ENCODE assay signal across 16 cellular contexts in genomic region chr6:161355731-161356130, GRCh38.
"Had no signal": no experiment of that assay in that cellular context is flagged by ENCODE, and none has a peak within 500 bp of the region (broad histone marks: within the 10 kb centered on the region; RNA-seq: fewer than 3 reads in every experiment).

No MANE protein-coding gene starts in this region.

- H3K9me3 ChIP-seq: pancreas, sigmoid colon, spleen, stomach, testis had no signal

- H3K27me3 Mint-ChIP-seq: activated CD4-positive, alpha-beta T cell treated with anti-CD3 and anti-CD28 coated beads, Interleukin-2, amount 10 ng/mL, durations not matched to agents 7 days and 5 days; activated naive CD8-positive, alpha-beta T cell treated with anti-CD3 and anti-CD28 coated beads, Interleukin-2, amount 10 ng/mL, durations not matched to agents 7 days and 5 days; brain had no signal

- H3K27me3 ChIP-seq: foreskin keratinocyte, neural progenitor cell, pancreas, sigmoid colon, spleen, stomach, testis had no signal

- H3K36me3 ChIP-seq: neural progenitor cell, pancreas, sigmoid colon, spleen had no signal

- H3K4me1 Mint-ChIP-seq: brain had no signal

- H3K36me3 Mint-ChIP-seq: activated naive CD8-positive, alpha-beta T cell treated with anti-CD3 and anti-CD28 coated beads, Interleukin-2, amount 10 ng/mL, durations not matched to agents 7 days and 5 days had no signal

- H3K4me1 ChIP-seq: foreskin keratinocyte, neural progenitor cell, pancreas, sigmoid colon, stomach, testis had no signal

- H2AFZ ChIP-seq: neural progenitor cell had no signal

- H3K4me3 Mint-ChIP-seq: activated CD4-positive, alpha-beta T cell treated with anti-CD3 and anti-CD28 coated beads, Interleukin-2, amount 10 ng/mL, durations not matched to agents 7 days and 5 days; brain; neural progenitor cell; T-helper 2 cell treated with Interferon-gamma antibody and Interleukin-4, amounts not matched to agents 5 μg/mL and 100 μg/mL, for 36 hours had no signal

- DNase-seq: activated CD4-positive, alpha-beta T cell treated with anti-CD3 and anti-CD28 coated beads, Interleukin-2, amount 10 ng/mL, durations not matched to agents 7 days and 5 days; activated CD8-positive, alpha-beta memory T cell treated with anti-CD3 and anti-CD28 coated beads for 24 hours; activated naive CD4-positive, alpha-beta T cell; activated naive CD8-positive, alpha-beta T cell treated with anti-CD3 and anti-CD28 coated beads, Interleukin-2, amount 10 ng/mL, durations not matched to agents 7 days and 5 days; cortex of kidney; effector CD8-positive, alpha-beta T cell; foreskin keratinocyte; kidney glomerular epithelial cell; pancreas; sigmoid colon; spleen; stomach; testis had no signal

- H3K27ac Mint-ChIP-seq: activated CD4-positive, alpha-beta T cell treated with anti-CD3 and anti-CD28 coated beads, Interleukin-2, amount 10 ng/mL, durations not matched to agents 7 days and 5 days; activated naive CD8-positive, alpha-beta T cell treated with anti-CD3 and anti-CD28 coated beads, Interleukin-2, amount 10 ng/mL, durations not matched to agents 7 days and 5 days; brain; T-helper 2 cell treated with Interferon-gamma antibody and Interleukin-4, amounts not matched to agents 5 μg/mL and 100 μg/mL, for 36 hours had no signal

- H3K9me3 Mint-ChIP-seq: activated CD4-positive, alpha-beta T cell treated with anti-CD3 and anti-CD28 coated beads, Interleukin-2, amount 10 ng/mL, durations not matched to agents 7 days and 5 days; T-helper 2 cell treated with Interferon-gamma antibody and Interleukin-4, amounts not matched to agents 5 μg/mL and 100 μg/mL, for 36 hours had no signal

- H3K4me2 ChIP-seq: neural progenitor cell had no signal

- H3K27ac ChIP-seq: foreskin keratinocyte, neural progenitor cell, pancreas, sigmoid colon, stomach, testis had no signal

- H3K4me3 ChIP-seq: neural progenitor cell, pancreas, sigmoid colon, stomach, testis had no signal
